ENCODE assay signal across 27 cellular contexts in the genomic region with DNA sequence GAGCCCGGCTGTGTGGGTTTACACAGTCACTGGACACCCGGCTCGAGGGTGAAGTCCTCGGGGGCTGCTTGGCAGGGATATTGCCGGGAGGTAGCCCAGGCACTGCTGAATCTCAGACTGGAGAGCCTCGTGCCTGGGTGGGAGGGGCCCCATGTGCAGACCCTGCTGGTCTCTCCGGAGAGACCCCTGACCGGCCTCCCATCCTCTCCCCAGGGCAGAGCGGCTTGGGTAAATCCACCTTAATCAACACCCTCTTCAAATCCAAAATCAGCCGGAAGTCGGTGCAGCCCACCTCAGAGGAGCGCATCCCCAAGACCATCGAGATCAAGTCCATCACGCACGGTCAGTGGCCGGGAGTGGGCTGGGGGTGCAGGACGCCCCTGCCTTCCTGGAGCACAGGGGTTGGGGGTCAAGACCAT.
"Had no signal": no experiment of that assay in that cellular context is flagged by ENCODE, and none has a peak within 500 bp of the region (broad histone marks: within the 10 kb centered on the region; RNA-seq: fewer than 3 reads in every experiment).

No MANE protein-coding gene starts in this region.

- H3K4me1 Mint-ChIP-seq: mesothelial cell of epicardium, nephron had no signal

- H3K4me3 ChIP-seq: ascending aorta, colonic mucosa, dorsolateral prefrontal cortex, esophagus squamous epithelium, gastrocnemius medialis, right lobe of liver, transverse colon had no signal

- H3K9me3 ChIP-seq: ascending aorta, colonic mucosa, esophagus squamous epithelium, gastrocnemius medialis, right lobe of liver, transverse colon had no signal

- H3K27ac ChIP-seq: ascending aorta, brain microvascular endothelial cell, colonic mucosa, gastrocnemius medialis, right lobe of liver, transverse colon, WERI-Rb-1 had no signal

- H3K4me3 Mint-ChIP-seq: activated CD8-positive, alpha-beta T cell treated with anti-CD3 and anti-CD28 coated beads, Interleukin-2, amount 10 ng/mL, durations not matched to agents 7 days and 5 days; activated naive CD4-positive, alpha-beta T cell treated with anti-CD3 and anti-CD28 coated beads, Interleukin-2, amount 50 U/mL, for 24 hours; activated T-helper 1 cell treated with anti-CD3 and anti-CD28 coated beads, Interleukin-12 subunit alpha, Interleukin-12 subunit beta, Interleukin-2, Interleukin-4 antibody, amounts not matched to agents 30 ng/mL and 10 ng/mL and 1 ng/mL, durations not matched to agents 14 hours and 24 hours and 36 hours; central memory CD8-positive, alpha-beta T cell; effector memory CD8-positive, alpha-beta T cell; mesothelial cell of epicardium; nephron; stimulated activated effector memory CD8-positive, alpha-beta T cell treated with anti-CD3 and anti-CD28 coated beads, Interleukin-12 subunit alpha, Interleukin-12 subunit beta, amount 100 ng/mL, for 72 hours; T-cell had no signal

- H3K9me3 Mint-ChIP-seq: activated naive CD4-positive, alpha-beta T cell treated with anti-CD3 and anti-CD28 coated beads, Interleukin-2, amount 50 U/mL, for 24 hours; activated T-helper 1 cell treated with anti-CD3 and anti-CD28 coated beads, Interleukin-12 subunit alpha, Interleukin-12 subunit beta, Interleukin-2, Interleukin-4 antibody, amounts not matched to agents 30 ng/mL and 10 ng/mL and 1 ng/mL, durations not matched to agents 14 hours and 24 hours and 36 hours; central memory CD8-positive, alpha-beta T cell; effector memory CD8-positive, alpha-beta T cell; mesothelial cell of epicardium; nephron; stimulated activated effector memory CD8-positive, alpha-beta T cell treated with anti-CD3 and anti-CD28 coated beads, Interleukin-12 subunit alpha, Interleukin-12 subunit beta, amount 100 ng/mL, for 72 hours; T-cell had no signal

- H3K27me3 ChIP-seq: ascending aorta, brain microvascular endothelial cell, colonic mucosa, dorsolateral prefrontal cortex, esophagus squamous epithelium, gastrocnemius medialis, right lobe of liver, transverse colon had no signal

- DNase-seq: activated CD4-positive, alpha-beta T cell treated with anti-CD3 and anti-CD28 coated beads, Interleukin-2, amount 50 U/mL, for 1 hour; activated CD4-positive, CD25-positive, alpha-beta regulatory T cell treated with anti-CD3 and anti-CD28 coated beads, Interleukin-2, amount 50 U/mL, for 72 hours; activated CD8-positive, alpha-beta T cell treated with anti-CD3 and anti-CD28 coated beads, Interleukin-2, amount 10 ng/mL, durations not matched to agents 7 days and 5 days; activated gamma-delta T cell treated with Interleukin-2 at 50 U/mL for 16 hours; brain microvascular endothelial cell; colonic mucosa; dorsolateral prefrontal cortex; effector memory CD8-positive, alpha-beta T cell; esophagus squamous epithelium; gastrocnemius medialis; head of caudate nucleus; islet precursor cell; mammary epithelial cell; occipital lobe; small intestine; stimulated activated CD4-positive, alpha-beta T cell treated with anti-CD3 and anti-CD28 coated beads, Interleukin-2, amount 100 ng/mL, for 24 hours; T-cell; transverse colon; WERI-Rb-1 had no signal

- ATAC-seq: activated CD8-positive, alpha-beta T cell treated with anti-CD3 and anti-CD28 coated beads, Interleukin-2, amount 10 ng/mL, durations not matched to agents 7 days and 5 days; effector memory CD8-positive, alpha-beta T cell; gastrocnemius medialis; right lobe of liver; stimulated activated effector memory CD8-positive, alpha-beta T cell treated with anti-CD3 and anti-CD28 coated beads, Interleukin-12 subunit alpha, Interleukin-12 subunit beta, amount 100 ng/mL, for 72 hours; T-cell had no signal

- H3K4me1 ChIP-seq: colonic mucosa had no signal

- H3K27me3 Mint-ChIP-seq: activated naive CD4-positive, alpha-beta T cell treated with anti-CD3 and anti-CD28 coated beads, Interleukin-2, amount 50 U/mL, for 24 hours; central memory CD8-positive, alpha-beta T cell; effector memory CD8-positive, alpha-beta T cell; T-cell had no signal

- H3K27ac Mint-ChIP-seq: activated CD8-positive, alpha-beta T cell treated with anti-CD3 and anti-CD28 coated beads, Interleukin-2, amount 10 ng/mL, durations not matched to agents 7 days and 5 days; activated naive CD4-positive, alpha-beta T cell treated with anti-CD3 and anti-CD28 coated beads, Interleukin-2, amount 50 U/mL, for 24 hours; activated T-helper 1 cell treated with anti-CD3 and anti-CD28 coated beads, Interleukin-12 subunit alpha, Interleukin-12 subunit beta, Interleukin-2, Interleukin-4 antibody, amounts not matched to agents 30 ng/mL and 10 ng/mL and 1 ng/mL, durations not matched to agents 14 hours and 24 hours and 36 hours; mesothelial cell of epicardium; stimulated activated effector memory CD8-positive, alpha-beta T cell treated with anti-CD3 and anti-CD28 coated beads, Interleukin-12 subunit alpha, Interleukin-12 subunit beta, amount 100 ng/mL, for 72 hours had no signal

- H3K36me3 Mint-ChIP-seq: stimulated activated effector memory CD8-positive, alpha-beta T cell treated with anti-CD3 and anti-CD28 coated beads, Interleukin-12 subunit alpha, Interleukin-12 subunit beta, amount 100 ng/mL, for 72 hours had no signal
